9 cellular contexts compared by ENCODE assay signal in genomic region chrX:103063918-103064434, GRCh38. TPM values are rescaled to one million over a fixed set of nuclear protein-coding genes. Genes with fewer than 3 reads are reported as not detected.
DNase-seq lines count a peak whose midpoint lies in the region; ATAC-seq lines count a peak whose summit lies in the region.
"Had no signal": no experiment of that assay in that cellular context is flagged by ENCODE, and none has a peak within 500 bp of the region (broad histone marks: within the 10 kb centered on the region; RNA-seq: fewer than 3 reads in every experiment).

BEX1 (minus strand) TSS chrX:103064171; CDS start chrX:103063274, 897 bp downstream.

- intact Hi-C loops in right cardiac atrium (cut with DNase I): no loop called here

- no peaks in the 10 kb centered on the region for H3K36me3 Mint-ChIP-seq in activated naive CD8-positive, alpha-beta T cell treated with anti-CD3 and anti-CD28 coated beads for 36 hours

- H3K4me1 Mint-ChIP-seq in activated naive CD8-positive, alpha-beta T cell treated with anti-CD3 and anti-CD28 coated beads for 36 hours: peaks cover 3% of the 10 kb centered on the region

- no peak within 1 kb of the TSS for H3K27ac ChIP-seq in right cardiac atrium (ENCODE audit: low read length)
- H3K27ac ChIP-seq: left lung had no signal

- H3K27me3 Mint-ChIP-seq in activated naive CD8-positive, alpha-beta T cell treated with anti-CD3 and anti-CD28 coated beads for 36 hours: peaks cover 15% of the 10 kb centered on the region

- H3K9me3 Mint-ChIP-seq in activated naive CD8-positive, alpha-beta T cell treated with anti-CD3 and anti-CD28 coated beads for 36 hours: no peaks in the 10 kb centered on the region

- no peaks in the 10 kb centered on the region for H3K36me3 ChIP-seq in skeletal muscle satellite cell (ENCODE audit: insufficient read depth, low read length)
- H3K36me3 ChIP-seq: left lung had no signal

- H3K9me3 ChIP-seq in right cardiac atrium (ENCODE audit: control insufficient read depth, low read length) (no peaks in the 10 kb centered on the region), skeletal muscle satellite cell (replicated peaks; ENCODE audit: low read length) (no peaks in the 10 kb centered on the region)
- H3K9me3 ChIP-seq: left lung had no signal

- H3K4me3 ChIP-seq in right cardiac atrium (ENCODE audit: low read length): peak within 1 kb of the TSS; percentile 11
- peak within 1 kb of the TSS; percentile 66 for H3K4me3 ChIP-seq in skeletal muscle satellite cell (ENCODE audit: low read length)

- H3K4me2 ChIP-seq in skeletal muscle satellite cell (ENCODE audit: low read length): peak within 1 kb of the TSS; percentile 74

- H3K9ac ChIP-seq in skeletal muscle satellite cell (ENCODE audit: low read depth, low read length): peak within 1 kb of the TSS; percentile 52

- peak within 1 kb of the TSS; percentile 52 for H3K4me3 Mint-ChIP-seq in activated naive CD8-positive, alpha-beta T cell treated with anti-CD3 and anti-CD28 coated beads for 36 hours

- peak; percentile 55 for DNase-seq in Daoy (ENCODE audit: low read depth)
- DNase-seq in NCI-H2081 (lab: John Stamatoyannopoulos, UW): peak; percentile 92 to 96
- DNase-seq in activated naive CD8-positive, alpha-beta T cell treated with anti-CD3 and anti-CD28 coated beads for 36 hours: peak; percentile 14
- DNase-seq in right cardiac atrium: peak; percentile 52 to 70 (median 61)
- DNase-seq in foreskin melanocyte: no peak

- under 1% methylated on average over 39 of the region's 39 CpGs for WGBS in right cardiac atrium

- H3K4me1 ChIP-seq in right cardiac atrium (ENCODE audit: control insufficient read depth, insufficient read depth, low read length) (no peaks in the 10 kb centered on the region), skeletal muscle satellite cell (ENCODE audit: control insufficient read depth, insufficient read depth, low read length) (no peaks in the 10 kb centered on the region)
- H3K4me1 ChIP-seq: left lung had no signal

- no peak within 1 kb of the TSS for H3K27ac Mint-ChIP-seq in activated naive CD8-positive, alpha-beta T cell treated with anti-CD3 and anti-CD28 coated beads for 36 hours

- ATAC-seq in right cardiac atrium: peak; percentile 59 to 80
- no peak for ATAC-seq in HG03457 (IDR thresholded peaks at IDR 0.05; ENCODE audit: unreplicated experiment)
- no peak for ATAC-seq in GM18520 (IDR thresholded peaks at IDR 0.05; ENCODE audit: unreplicated experiment)
- ATAC-seq: left lung had no signal

- H3K27me3 ChIP-seq in right cardiac atrium (ENCODE audit: control insufficient read depth, insufficient read depth) (no peaks in the 10 kb centered on the region), skeletal muscle satellite cell (ENCODE audit: control insufficient read depth, insufficient read depth, low read length) (no peaks in the 10 kb centered on the region)

RNA-seq across cellular contexts. Expression of gene BEX1, which starts in this region (rescaled TPM):
- 26.9 and 37.9 TPM in 2 replicates for total RNA-seq in Daoy (2014; rRNA removed; shearing (Covaris generic))
- total RNA-seq in activated naive CD8-positive, alpha-beta T cell treated with anti-CD3 and anti-CD28 coated beads for 36 hours: 1 to 10 TPM in 1 of 2 experiments, under 1 TPM in 1; 0.84 to 1.8 TPM
- total RNA-seq in right cardiac atrium: 10 to 100 TPM in 2 of 4 donors, 1 to 10 TPM in 2; 3.7 to 13.2 (median 9.3) TPM
- 25.8 TPM for polyA plus RNA-seq in right cardiac atrium
- total RNA-seq in skeletal muscle satellite cell (2012; rRNA removed): 0.25 and 0.87 TPM in 2 replicates

Comparison
In these comparisons a context has a peak if more than half of its experiments do, and no peak if none do; other contexts are left out.
1. ATAC-seq: peak in right cardiac atrium (2 of 2); none in HG03457 (single experiment) and GM18520 (single experiment).